In the genomic region with DNA sequence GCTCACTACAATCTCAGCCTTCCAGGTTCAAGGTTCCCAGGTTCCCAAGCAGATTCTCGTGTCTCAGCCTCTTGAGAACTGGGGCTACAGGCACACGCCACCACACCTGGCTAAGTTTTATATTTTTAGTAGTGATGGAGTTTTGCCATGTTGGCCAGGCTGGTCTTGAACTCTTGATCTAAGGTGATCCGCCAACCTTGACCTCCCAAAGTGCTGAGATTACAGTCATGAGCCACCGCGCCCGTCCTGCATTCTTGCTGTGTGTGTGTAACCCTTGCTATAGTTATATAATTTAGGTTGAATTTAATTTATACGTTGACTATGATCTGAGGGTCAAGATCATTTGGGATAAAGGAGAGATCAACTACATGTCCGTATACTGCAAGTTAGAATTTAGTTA, we compare ENCODE assay signal across 12 cellular contexts. TPM values are rescaled to one million over a fixed set of nuclear protein-coding genes. Genes with fewer than 3 reads are reported as not detected.
DNase-seq lines count a peak whose midpoint lies in the region; ATAC-seq and TF ChIP-seq lines count a peak whose summit lies in the region.
"Had no signal": no experiment of that assay in that cellular context is flagged by ENCODE, and none has a peak within 500 bp of the region (broad histone marks: within the 10 kb centered on the region; RNA-seq: fewer than 3 reads in every experiment).

No MANE protein-coding gene starts in this region.

- H3K9me2 ChIP-seq in hepatocyte (replicated peaks; ENCODE audit: insufficient read depth) = no peaks in the 10 kb centered on the region

- WGBS in hepatocyte (ENCODE audit: low lambda C conversion rate, missing lambda C conversion rate) = 95% methylated on average over 8 of the region's 8 CpGs

- H3K9me3 ChIP-seq in WERI-Rb-1 (ENCODE audit: severe bottlenecking) = no peaks in the 10 kb centered on the region
- no peaks in the 10 kb centered on the region for H3K9me3 ChIP-seq in hepatocyte (ENCODE audit: low read depth)

- no peaks in the 10 kb centered on the region for H3K9me3 Mint-ChIP-seq in activated T-cell treated with anti-CD3 and anti-CD28 coated beads, Interleukin-2, amount 50 U/mL, for 72 hours
- H3K9me3 Mint-ChIP-seq in stimulated activated naive CD8-positive, alpha-beta T cell treated with anti-CD3 and anti-CD28 coated beads, Interleukin-15, amount 100 ng/mL, for 72 hours = no peaks in the 10 kb centered on the region
- H3K9me3 Mint-ChIP-seq: endodermal cell had no signal

- H3K27ac ChIP-seq in WERI-Rb-1 = peak overlapping the region; percentile 81
- H3K27ac ChIP-seq in hepatocyte = peak overlapping the region; percentile 76

- H3K27me3 Mint-ChIP-seq in activated T-cell treated with anti-CD3 and anti-CD28 coated beads, Interleukin-2, amount 50 U/mL, for 72 hours (ENCODE audit: low read depth) = peaks cover 48% of the 10 kb centered on the region
- H3K27me3 Mint-ChIP-seq in stimulated activated naive CD8-positive, alpha-beta T cell treated with anti-CD3 and anti-CD28 coated beads, Interleukin-15, amount 100 ng/mL, for 72 hours = peaks cover 68% of the 10 kb centered on the region

- peak overlapping the region; percentile 34 for H2AFZ ChIP-seq in hepatocyte

- H3K36me3 Mint-ChIP-seq in activated T-cell treated with anti-CD3 and anti-CD28 coated beads, Interleukin-2, amount 50 U/mL, for 72 hours (ENCODE audit: insufficient read depth in 2 of 2) = peaks cover 1 to 2% of the 10 kb centered on the region in 2 donors

- no peak for TF ChIP-seq CTCF in WERI-Rb-1 (IDR thresholded peaks at IDR 0.05; ENCODE audit: low read depth, low read length)
- TF ChIP-seq CTCF in hepatocyte (IDR thresholded peaks at IDR 0.05; ENCODE audit: poor library complexity) = no peak

- no peaks in the 10 kb centered on the region for H4K20me1 ChIP-seq in hepatocyte (ENCODE audit: insufficient read depth, poor library complexity, severe bottlenecking)

- ATAC-seq in activated T-cell treated with anti-CD3 and anti-CD28 coated beads, Interleukin-2, amount 50 U/mL, for 72 hours (replicated peaks in 1 of 2) = no peak
- no peak for ATAC-seq in stimulated activated naive CD8-positive, alpha-beta T cell treated with anti-CD3 and anti-CD28 coated beads, Interleukin-15, amount 100 ng/mL, for 72 hours
- ATAC-seq in GM18498 (IDR thresholded peaks at IDR 0.05; ENCODE audit: unreplicated experiment) = no peak
- no peak for ATAC-seq in sciatic nerve

- H3K36me3 ChIP-seq in WERI-Rb-1 (no peaks in the 10 kb centered on the region), hepatocyte (replicated peaks; ENCODE audit: insufficient read depth, low read depth) (no peaks in the 10 kb centered on the region)

- H3K79me2 ChIP-seq in hepatocyte = no peaks in the 10 kb centered on the region

- H3K4me3 ChIP-seq in WERI-Rb-1 (ENCODE audit: low read depth, low read length) (no peak overlapping the region), hepatocyte (no peak overlapping the region)
- H3K4me3 ChIP-seq: lung had no signal

- peak overlapping the region; percentile 61 to 62 for H3K4me3 Mint-ChIP-seq in activated T-cell treated with anti-CD3 and anti-CD28 coated beads, Interleukin-2, amount 50 U/mL, for 72 hours
- H3K4me3 Mint-ChIP-seq in stimulated activated naive CD8-positive, alpha-beta T cell treated with anti-CD3 and anti-CD28 coated beads, Interleukin-15, amount 100 ng/mL, for 72 hours = peak overlapping the region; percentile 57 to 78

- H3K4me2 ChIP-seq in hepatocyte = peak overlapping the region; percentile 71

- H3K27ac Mint-ChIP-seq in activated T-cell treated with anti-CD3 and anti-CD28 coated beads, Interleukin-2, amount 50 U/mL, for 72 hours = no peak overlapping the region
- H3K27ac Mint-ChIP-seq in stimulated activated naive CD8-positive, alpha-beta T cell treated with anti-CD3 and anti-CD28 coated beads, Interleukin-15, amount 100 ng/mL, for 72 hours = peak overlapping the region in 1 of 2 donors; percentile 55
- H3K27ac Mint-ChIP-seq: endodermal cell had no signal

- H3K4me1 Mint-ChIP-seq in activated T-cell treated with anti-CD3 and anti-CD28 coated beads, Interleukin-2, amount 50 U/mL, for 72 hours (ENCODE audit: low read depth) = peaks cover 35% of the 10 kb centered on the region
- H3K4me1 Mint-ChIP-seq in stimulated activated naive CD8-positive, alpha-beta T cell treated with anti-CD3 and anti-CD28 coated beads, Interleukin-15, amount 100 ng/mL, for 72 hours = peaks cover 33% of the 10 kb centered on the region

- DNase-seq in activated T-cell treated with anti-CD3 and anti-CD28 coated beads, Interleukin-2, amount 50 U/mL, for 72 hours = no peak
- no peak for DNase-seq in activated T-cell treated with anti-CD3 and anti-CD28 coated beads for 4 hours
- DNase-seq in WERI-Rb-1 = no peak
- DNase-seq in hepatocyte (ENCODE audit: low spot score) = no peak
- DNase-seq in stimulated activated naive CD8-positive, alpha-beta T cell treated with anti-CD3 and anti-CD28 coated beads, Interleukin-15, amount 100 ng/mL, for 72 hours = no peak
- no peak for DNase-seq in T1000 (lab: John Stamatoyannopoulos, UW)
- DNase-seq in sciatic nerve (ENCODE audit: low spot score) = no peak
- DNase-seq: activated CD4-positive, alpha-beta T cell treated with anti-CD3 and anti-CD28 coated beads for 4 hours; endodermal cell; NCI-H226 had no signal

- H3K27me3 ChIP-seq in WERI-Rb-1 (ENCODE audit: insufficient read depth, low read depth, severe bottlenecking) (no peaks in the 10 kb centered on the region), hepatocyte (peaks cover 33% of the 10 kb centered on the region)

- intact Hi-C loops in sciatic nerve (cut with DNase I) = loop anchor here (10.0 kb wide), 1 partner anchor 171 kb away; no protein-coding TSS in a partner anchor

- H3K4me1 ChIP-seq in hepatocyte (ENCODE audit: insufficient read depth) = peaks cover 13% of the 10 kb centered on the region

RNA-seq across cellular contexts. Expression of gene ROBO3, which starts 29.3 kb away (rescaled TPM):
- total RNA-seq in activated T-cell treated with anti-CD3 and anti-CD28 coated beads, Interleukin-2, amount 50 U/mL, for 72 hours = 10 to 100 TPM; 21.5 to 26.6 TPM
- total RNA-seq in hepatocyte = 3.7 and 5.0 TPM in 2 replicates
- 10.4 and 11.0 TPM in 2 replicates for polyA plus RNA-seq in hepatocyte
- 36.6 TPM for total RNA-seq in sciatic nerve

RNA-seq across cellular contexts. Expression of gene MSANTD2, which starts 35.7 kb away (rescaled TPM):
- 10 to 100 TPM; 11.1 to 12.5 TPM for total RNA-seq in activated T-cell treated with anti-CD3 and anti-CD28 coated beads, Interleukin-2, amount 50 U/mL, for 72 hours
- 14.9 and 18.3 TPM in 2 replicates for total RNA-seq in hepatocyte
- 10.8 and 11.2 TPM in 2 replicates for polyA plus RNA-seq in hepatocyte
- 22.1 TPM for total RNA-seq in sciatic nerve
